ENCODE assay signal across 23 cellular contexts in genomic region chr12:118946256-118946655, GRCh38. TPM values are rescaled to one million over a fixed set of nuclear protein-coding genes. Genes with fewer than 3 reads are reported as not detected.
"Had no signal": no experiment of that assay in that cellular context is flagged by ENCODE, and none has a peak within 500 bp of the region (broad histone marks: within the 10 kb centered on the region; RNA-seq: fewer than 3 reads in every experiment).

No MANE protein-coding gene starts in this region.

- H3K4me3 ChIP-seq: PC-9, Peyer's patch, SJCRH30, SK-N-MC had no signal

- H3K4me1 ChIP-seq: Peyer's patch, SJCRH30 had no signal

- ATAC-seq: Right ventricle myocardium inferior had no signal

- DNase-seq: KBM-7; MV-4-11; NCI-H1048; NCI-H1105; NCI-H1436 treated with DMSO at 0.1 percent for 48 hours; NCI-H1694; NCI-H187 treated with DMSO at 0.1 percent for 48 hours; NCI-H2029 treated with DMSO at 0.1 percent for 48 hours; NCI-H2171; NCI-H524; NCI-H526 treated with DMSO at 0.1 percent for 48 hours; NCI-H748 treated with DMSO at 0.1 percent for 48 hours; NK-92 treated with Interleukin-12 subunit alpha and Interleukin-12 subunit beta, amount 100 ng/mL, for 24 hours; OCI-M1; PC-9; Peyer's patch; SHP77 treated with DMSO at 0.1 percent for 48 hours; SJCRH30; T-helper 2 cell had no signal

- H2AFZ ChIP-seq: PC-9 had no signal

- H3K36me3 ChIP-seq: Peyer's patch, SJCRH30 had no signal

- H3K27ac ChIP-seq: HL-60, PC-9, Peyer's patch, SJCRH30, SK-N-MC had no signal

- H3K9me3 ChIP-seq: Peyer's patch, SJCRH30 had no signal

- H3K4me2 ChIP-seq: PC-9 had no signal

- H3K27me3 ChIP-seq: Peyer's patch, SJCRH30 had no signal

RNA-seq across cellular contexts. Expression of gene SRRM4, which starts 35.1 kb away (rescaled TPM):
- polyA plus RNA-seq: IgD-negative memory B cell had no signal
